Comparison of ENCODE assay signal across 8 cellular contexts in the genomic region with DNA sequence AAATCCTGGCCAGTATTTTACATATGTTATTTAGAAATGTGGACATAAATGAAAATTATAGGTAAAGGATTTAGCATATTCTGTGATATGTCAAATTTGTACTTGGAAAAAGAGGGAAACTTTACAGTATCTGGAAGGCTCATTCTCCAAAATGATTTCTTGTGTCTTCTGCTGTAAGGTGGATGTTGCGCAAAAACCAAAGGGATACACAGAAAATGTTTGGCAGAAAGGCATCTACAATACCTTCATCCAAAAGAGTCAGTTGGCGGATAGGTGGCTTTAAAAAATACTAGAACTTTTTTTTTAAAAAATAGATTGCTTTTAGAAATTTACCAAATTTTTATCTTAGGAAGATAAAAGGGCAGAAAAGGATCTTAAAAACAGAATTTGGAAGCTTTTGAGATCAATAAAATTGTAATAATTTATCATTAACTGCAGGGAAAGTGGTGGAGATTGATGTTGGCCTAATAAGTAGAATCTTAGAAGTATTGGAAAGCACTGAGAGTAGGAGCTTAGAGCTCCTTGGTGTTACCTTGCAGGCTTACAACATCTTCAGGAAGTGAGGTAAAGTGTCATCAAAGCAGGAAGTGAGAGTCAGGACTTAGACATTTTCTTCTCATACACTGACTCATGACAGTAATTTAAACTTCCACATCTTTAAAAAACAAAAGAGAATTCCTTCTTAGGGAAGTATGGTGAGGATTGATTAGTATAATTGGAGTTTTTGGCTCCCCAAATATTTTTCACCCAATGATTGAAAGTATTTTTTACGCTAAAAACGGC. TPM values are rescaled to one million over a fixed set of nuclear protein-coding genes. Genes with fewer than 3 reads are reported as not detected.
DNase-seq lines count a peak whose midpoint lies in the region; ATAC-seq and TF ChIP-seq lines count a peak whose summit lies in the region.

No MANE protein-coding gene starts in this region.

- H3K4me3 ChIP-seq in Panc1 (ENCODE audit: low read depth in 2 of 2, low read length in 2 of 2): peak overlapping the region; percentile 93 to 94
- peak overlapping the region; percentile 85 for H3K4me3 ChIP-seq in effector memory CD4-positive, alpha-beta T cell (ENCODE audit: insufficient read depth, low read depth, low read length, poor library complexity, severe bottlenecking)
- peak overlapping the region; percentile 3 to 70 (median 56) for H3K4me3 ChIP-seq in skin epidermis

- BruUV-seq in Panc1 (replicated peaks; lab: Mats Ljungman, UMichigan): no TSS peak

- H3K9me3 ChIP-seq in Panc1 (ENCODE audit: control insufficient read depth, insufficient read depth, low read depth, low read length): no peaks in the 10 kb centered on the region
- H3K9me3 ChIP-seq in effector memory CD4-positive, alpha-beta T cell (ENCODE audit: control insufficient read depth, low read length): no peaks in the 10 kb centered on the region

- POLR2A ChIA-PET in Panc1 (lab: Charles Lee): interaction anchor here (0.6 kb wide), 1 partner anchor 30 kb away, joined by 3 read pairs; no protein-coding TSS in a partner anchor

- 0 out of 2 replicates have a peak, but pooled peaks cover 2% of the 10 kb centered on the region for H3K27me3 ChIP-seq in Panc1 (ENCODE audit: control insufficient read depth, insufficient read depth, low read length)
- H3K27me3 ChIP-seq in effector memory CD4-positive, alpha-beta T cell (replicated peaks; ENCODE audit: control insufficient read depth, insufficient read depth, low read length, poor library complexity, severe bottlenecking): no peaks in the 10 kb centered on the region

- ATAC-seq in activated T-cell treated with anti-CD3 and anti-CD28 coated beads, Interleukin-2, amount 50 U/mL, for 72 hours (replicated peaks in 1 of 2): peak in 1 of 2 donors; percentile 12
- ATAC-seq in HG02981 (IDR thresholded peaks at IDR 0.05; ENCODE audit: unreplicated experiment): peak; percentile 20
- no peak for ATAC-seq in Panc1

- H3K27ac ChIP-seq in Panc1 (ENCODE audit: low read length) (peak overlapping the region; percentile 93), skin epidermis (peak overlapping the region in 17 of 21 experiments; percentile 38 to 98 (median 95))
- peak overlapping the region; percentile 92 for H3K27ac ChIP-seq in effector memory CD4-positive, alpha-beta T cell (ENCODE audit: insufficient read depth, low read length, poor library complexity, severe bottlenecking)

- H3K9me3 Mint-ChIP-seq in activated T-cell treated with anti-CD3 and anti-CD28 coated beads, Interleukin-2, amount 50 U/mL, for 72 hours: no peaks in the 10 kb centered on the region

- in situ Hi-C loops in Panc1 (cut with HindIII; ENCODE audit: low pct_unique_long_range_greater_than_20kb, low sequenced_read_pairs): loop anchor here (25.0 kb wide), 1 partner anchor 118 kb away; no protein-coding TSS in a partner anchor

- CTCF ChIA-PET in Panc1 (lab: Charles Lee): interaction anchor here (0.7 kb wide), 1 partner anchor 148 kb away, joined by 3 read pairs; no protein-coding TSS in a partner anchor

- intact Hi-C loops in Panc1 (cut with micrococcal nuclease; ENCODE audit: unreplicated experiment): no loop called here

- H3K27ac Mint-ChIP-seq in activated T-cell treated with anti-CD3 and anti-CD28 coated beads, Interleukin-2, amount 50 U/mL, for 72 hours: peak overlapping the region; percentile 79

- peak overlapping the region; percentile 86 to 97 for H3K4me3 Mint-ChIP-seq in activated T-cell treated with anti-CD3 and anti-CD28 coated beads, Interleukin-2, amount 50 U/mL, for 72 hours

- TF ChIP-seq CTCF in Panc1 (IDR thresholded peaks at IDR 0.05): no peak

- DNase-seq in activated T-cell treated with anti-CD3 and anti-CD28 coated beads, Interleukin-2, amount 50 U/mL, for 72 hours: peak in 1 of 2 donors; percentile 19
- no peak for DNase-seq in activated T-cell treated with anti-CD3 and anti-CD28 coated beads, Interleukin-2, amount 50 U/mL, for 48 hours
- DNase-seq in Panc1 (ENCODE audit: low read depth, low spot score) (no peak), SW480 (ENCODE audit: low spot score) (no peak), COR-L47 (lab: John Stamatoyannopoulos, UW) (no peak)
- DNase-seq in effector memory CD4-positive, alpha-beta T cell: no peak

- peaks cover 13% of the 10 kb centered on the region for H3K4me1 ChIP-seq in Panc1 (ENCODE audit: control insufficient read depth, insufficient read depth, low read length)
- H3K4me1 ChIP-seq in effector memory CD4-positive, alpha-beta T cell (ENCODE audit: control insufficient read depth, insufficient read depth, low read length, poor library complexity, severe bottlenecking): peaks cover 34% of the 10 kb centered on the region

- peaks cover 75% of the 10 kb centered on the region for H3K4me1 Mint-ChIP-seq in activated T-cell treated with anti-CD3 and anti-CD28 coated beads, Interleukin-2, amount 50 U/mL, for 72 hours (ENCODE audit: low read depth)

- peaks cover 35% of the 10 kb centered on the region for H3K36me3 ChIP-seq in Panc1 (ENCODE audit: control insufficient read depth, insufficient read depth, low read length)
- H3K36me3 ChIP-seq in effector memory CD4-positive, alpha-beta T cell (ENCODE audit: control insufficient read depth, insufficient read depth, low read length): peaks cover 25% of the 10 kb centered on the region

- no peaks in the 10 kb centered on the region for H3K27me3 Mint-ChIP-seq in activated T-cell treated with anti-CD3 and anti-CD28 coated beads, Interleukin-2, amount 50 U/mL, for 72 hours (ENCODE audit: low read depth)

- H3K36me3 Mint-ChIP-seq in activated T-cell treated with anti-CD3 and anti-CD28 coated beads, Interleukin-2, amount 50 U/mL, for 72 hours (ENCODE audit: insufficient read depth in 2 of 2): peaks cover 19 to 35% of the 10 kb centered on the region in 2 donors

RNA-seq across cellular contexts. Expression of gene NABP1, which starts 2.1 kb away (rescaled TPM):
- 10 to 100 TPM; 94.1 to 98.6 TPM for total RNA-seq in activated T-cell treated with anti-CD3 and anti-CD28 coated beads, Interleukin-2, amount 50 U/mL, for 72 hours
- 38.7 TPM for total RNA-seq in Panc1 (2021; ENCODE audit: unreplicated experiment)
- polyA plus RNA-seq in Panc1 (2012; ENCODE audit: insufficient read length): 10.0 TPM
